In the genomic region with DNA sequence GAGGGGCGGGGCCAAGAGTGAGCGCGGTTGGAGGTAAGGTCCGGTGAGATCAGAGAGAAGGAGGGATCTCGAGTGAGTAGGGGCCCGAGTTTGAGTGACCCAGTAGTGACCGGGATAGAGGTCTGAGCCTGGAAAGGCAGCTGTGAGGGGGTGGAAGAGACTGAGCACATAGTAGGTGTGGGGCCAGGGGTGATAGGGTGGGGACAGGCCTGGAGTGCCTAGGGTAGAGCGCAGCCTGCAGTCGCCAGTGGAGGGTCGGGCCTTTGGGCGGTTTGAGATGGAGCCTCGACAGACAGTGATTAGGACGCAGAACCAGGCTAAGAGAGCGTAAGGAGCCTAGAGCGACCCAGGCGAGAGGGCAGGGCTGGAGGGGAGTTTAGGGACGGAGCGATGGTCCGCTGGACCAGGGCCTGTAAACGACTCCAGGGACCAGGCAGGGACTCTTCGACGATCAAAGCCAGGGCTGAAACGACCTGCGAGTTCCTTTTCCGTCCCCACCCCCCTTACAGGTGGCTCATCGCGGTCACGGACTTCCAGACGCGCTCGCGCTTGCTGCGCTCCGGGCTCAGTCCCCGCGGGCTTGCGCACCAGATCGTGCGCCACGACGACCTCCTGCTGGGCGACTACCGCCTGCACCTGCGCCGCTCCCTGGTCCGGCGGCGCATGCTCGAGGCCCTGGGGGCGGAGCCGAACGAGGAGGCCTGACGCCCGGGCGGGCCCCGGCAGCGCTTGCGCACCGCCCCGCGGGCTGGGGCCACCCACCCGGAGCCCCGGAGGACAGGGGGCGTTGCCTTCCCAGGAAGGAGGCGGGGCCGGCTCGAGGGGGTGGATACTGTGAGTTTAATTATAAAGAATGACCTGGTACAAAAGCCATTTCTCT, we compare ENCODE assay signal across 8 cellular contexts. TPM values are rescaled to one million over a fixed set of nuclear protein-coding genes. Genes with fewer than 3 reads are reported as not detected.
DNase-seq lines count a peak whose midpoint lies in the region; ATAC-seq and TF ChIP-seq lines count a peak whose summit lies in the region.

No MANE protein-coding gene starts in this region.

- H3K36me3 ChIP-seq in Panc1 (ENCODE audit: control insufficient read depth, insufficient read depth, low read length) (peaks cover 6% of the 10 kb centered on the region; the same call in 1 of the 2 replicates), heart right ventricle (no peaks in the 10 kb centered on the region), vagina (no peaks in the 10 kb centered on the region)

- peaks cover 10% of the 10 kb centered on the region for H3K9me3 Mint-ChIP-seq in activated naive CD4-positive, alpha-beta T cell treated with anti-CD3 and anti-CD28 coated beads, Interleukin-2, amount 50 U/mL, for 24 hours
- peaks cover 5% of the 10 kb centered on the region for H3K9me3 Mint-ChIP-seq in progenitor cell of endocrine pancreas (ENCODE audit: low read depth)

- H3K4me1 ChIP-seq in Panc1 (ENCODE audit: control insufficient read depth, insufficient read depth, low read length) (no peaks in the 10 kb centered on the region), heart right ventricle (peaks cover 0 to 18% (median 11%) of the 10 kb centered on the region in 9 donors), vagina (peaks cover 19% of the 10 kb centered on the region)

- peaks cover 56% of the 10 kb centered on the region for H3K27me3 Mint-ChIP-seq in activated naive CD4-positive, alpha-beta T cell treated with anti-CD3 and anti-CD28 coated beads, Interleukin-2, amount 50 U/mL, for 24 hours
- H3K27me3 Mint-ChIP-seq in progenitor cell of endocrine pancreas: peaks cover 54% of the 10 kb centered on the region

- no peaks in the 10 kb centered on the region for H3K27me3 ChIP-seq in Panc1 (ENCODE audit: control insufficient read depth, insufficient read depth, low read length)
- H3K27me3 ChIP-seq in heart right ventricle: peaks cover 5 to 77% (median 73%) of the 10 kb centered on the region in 7 donors
- H3K27me3 ChIP-seq in vagina: peaks cover 6% of the 10 kb centered on the region

- no TSS peak for BruUV-seq in Panc1 (replicated peaks; lab: Mats Ljungman, UMichigan)

- no peaks in the 10 kb centered on the region for H3K9me3 ChIP-seq in Panc1 (ENCODE audit: control insufficient read depth, insufficient read depth, low read depth, low read length)
- peaks cover 0 to 12% (median 0%) of the 10 kb centered on the region in 11 donors for H3K9me3 ChIP-seq in heart right ventricle
- no peaks in the 10 kb centered on the region for H3K9me3 ChIP-seq in vagina

- H3K4me3 Mint-ChIP-seq in activated naive CD4-positive, alpha-beta T cell treated with anti-CD3 and anti-CD28 coated beads, Interleukin-2, amount 50 U/mL, for 24 hours: peak overlapping the region; percentile 79
- H3K4me3 Mint-ChIP-seq in progenitor cell of endocrine pancreas (ENCODE audit: low read depth): peak overlapping the region; percentile 85

- CTCF ChIA-PET in Panc1 (lab: Charles Lee): no interaction called here

- peak; percentile 44 for DNase-seq in DMS 273 (lab: John Stamatoyannopoulos, UW; ENCODE audit: unreplicated experiment)
- no peak for DNase-seq in DMS 273 treated with DMSO at 0.1 percent for 48 hours (lab: John Stamatoyannopoulos, UW)
- no peak for DNase-seq in Panc1 (ENCODE audit: low read depth, low spot score)
- peak; percentile 53 to 68 for DNase-seq in heart right ventricle
- DNase-seq in progenitor cell of endocrine pancreas (ENCODE audit: low spot score, unreplicated experiment): peak; percentile 83
- DNase-seq in vagina (ENCODE audit: extremely low spot score in 2 of 2): no peak

- in situ Hi-C loops in Panc1 (cut with HindIII; ENCODE audit: low pct_unique_long_range_greater_than_20kb, low sequenced_read_pairs): no loop called here

- H3K4me3 ChIP-seq in Panc1 (ENCODE audit: low read depth in 2 of 2, low read length in 2 of 2) (peak overlapping the region; percentile 30 to 43), heart right ventricle (peak overlapping the region; percentile 16 to 45 (median 34)), vagina (peak overlapping the region; percentile 20 to 34)

- peaks cover 5% of the 10 kb centered on the region for H3K36me3 Mint-ChIP-seq in activated naive CD4-positive, alpha-beta T cell treated with anti-CD3 and anti-CD28 coated beads, Interleukin-2, amount 50 U/mL, for 24 hours
- H3K36me3 Mint-ChIP-seq in progenitor cell of endocrine pancreas (ENCODE audit: insufficient read depth): no peaks in the 10 kb centered on the region

- TF ChIP-seq POLR2A in vagina (IDR thresholded peaks at IDR 0.05): peak in 1 of 2 donors; percentile 10

- peak overlapping the region; percentile 43 for H3K27ac Mint-ChIP-seq in activated naive CD4-positive, alpha-beta T cell treated with anti-CD3 and anti-CD28 coated beads, Interleukin-2, amount 50 U/mL, for 24 hours
- peak overlapping the region; percentile 99 for H3K27ac Mint-ChIP-seq in progenitor cell of endocrine pancreas

- H3K27ac ChIP-seq in Panc1 (ENCODE audit: low read length) (no peak overlapping the region), heart right ventricle (peak overlapping the region in 4 of 10 donors; percentile 20 to 66 (median 52)), vagina (no peak overlapping the region)

- intact Hi-C loops in Panc1 (cut with micrococcal nuclease; ENCODE audit: unreplicated experiment) (no loop called here), heart right ventricle (cut with DNase I) (no loop called here), vagina (cut with DNase I) (no loop called here)

- ATAC-seq in Panc1: peak; percentile 49
- ATAC-seq in heart right ventricle: peak; percentile 66 to 89 (median 77)
- ATAC-seq in HG03469 (IDR thresholded peaks at IDR 0.05; ENCODE audit: unreplicated experiment): no peak

- TF ChIP-seq CTCF in Panc1 (IDR thresholded peaks at IDR 0.05) (no peak), heart right ventricle (IDR thresholded peaks at IDR 0.05) (no peak), progenitor cell of endocrine pancreas (IDR thresholded peaks at IDR 0.05; ENCODE audit: unreplicated experiment) (peak; percentile 35), vagina (IDR thresholded peaks at IDR 0.05) (no peak)

- WGBS in heart right ventricle, 2 donors: 1 to 2% methylated on average over 65 to 67 of the region's 67 CpGs

- H3K4me1 Mint-ChIP-seq in activated naive CD4-positive, alpha-beta T cell treated with anti-CD3 and anti-CD28 coated beads, Interleukin-2, amount 50 U/mL, for 24 hours: peaks cover 15% of the 10 kb centered on the region
- peaks cover 10% of the 10 kb centered on the region for H3K4me1 Mint-ChIP-seq in progenitor cell of endocrine pancreas (ENCODE audit: low read depth)

- POLR2A ChIA-PET in Panc1 (lab: Charles Lee): no interaction called here

RNA-seq across cellular contexts. Expression of a gene that starts 9.4 kb away (rescaled TPM):
- total RNA-seq in Panc1 (2021; ENCODE audit: unreplicated experiment) (0.98 TPM), heart right ventricle (1 to 10 TPM in 7 of 10 donors, under 1 TPM in 1, not detected in 2; 0.96 to 7.2 (median 4.0) TPM), progenitor cell of endocrine pancreas (5.6 and 8.6 TPM in 2 replicates), vagina (not detected)
- 0.81 TPM for polyA plus RNA-seq in Panc1 (2012; ENCODE audit: insufficient read length)
- 1 to 10 TPM in 1 of 2 donors, under 1 TPM in 1; 0.61 to 1.8 TPM for polyA plus RNA-seq in heart right ventricle

RNA-seq across cellular contexts. Expression of a gene that starts 19.0 kb away (rescaled TPM):
- total RNA-seq in Panc1 (2021; ENCODE audit: unreplicated experiment): not detected
- 0.15 TPM for polyA plus RNA-seq in Panc1 (2012; ENCODE audit: insufficient read length)
- total RNA-seq in heart right ventricle: under 1 TPM in 3 of 10 donors, not detected in 7; 0.25 to 0.49 (median 0.26) TPM
- polyA plus RNA-seq in heart right ventricle: under 1 TPM in 1 of 2 donors, not detected in 1; 0.04 TPM
- total RNA-seq in progenitor cell of endocrine pancreas: 0.91 and 1.8 TPM in 2 replicates
- total RNA-seq in vagina: 2.5 TPM

Comparison
In these comparisons a context has a peak if more than half of its experiments do, and no peak if none do; other contexts are left out.
1. DNase-seq: peak in DMS 273 (single experiment), heart right ventricle (2 of 2) and progenitor cell of endocrine pancreas (single experiment); none in DMS 273 treated with DMSO at 0.1 percent for 48 hours (single experiment), Panc1 (single experiment) and vagina (0 of 2).
2. Peak in every context shown above with its lines, with median percentiles within 50 percentile points of each other: H3K4me3 ChIP-seq.